18 cellular contexts compared by ENCODE assay signal in the genomic region with DNA sequence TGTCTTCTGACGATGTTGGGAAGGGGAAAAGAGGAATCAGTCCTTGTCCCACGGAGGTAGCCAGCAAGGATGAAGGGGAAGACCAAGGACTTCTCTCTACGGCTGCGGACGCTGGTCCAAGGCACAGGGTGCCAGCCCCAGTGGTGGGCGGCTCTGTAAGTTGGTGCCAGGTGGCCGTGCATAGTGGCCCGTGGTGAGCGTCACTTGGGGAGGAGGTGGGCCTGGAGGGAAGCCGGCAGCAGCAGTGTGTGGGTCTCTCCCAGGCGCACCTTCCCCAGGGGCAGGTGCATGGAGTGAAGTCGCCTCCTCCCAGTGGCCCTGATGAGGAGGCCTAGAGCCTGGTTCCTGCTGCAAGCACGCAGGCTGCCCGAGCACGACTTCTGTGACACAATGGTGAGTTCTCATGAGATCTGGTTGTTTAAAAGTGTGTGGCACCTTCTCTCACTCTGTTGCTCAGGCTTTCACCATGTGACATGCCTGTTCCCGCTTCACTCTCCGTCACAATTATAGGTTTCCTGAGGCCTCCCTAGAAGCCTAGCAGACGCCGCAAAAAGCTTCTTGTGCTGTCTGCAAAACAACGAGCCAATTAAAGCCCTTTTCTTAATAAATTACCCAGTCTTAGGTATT. TPM values are rescaled to one million over a fixed set of nuclear protein-coding genes. Genes with fewer than 3 reads are reported as not detected.
A peak's percentile ranks its signal among the peaks of the same experiment; 100 is the strongest.
DNase-seq lines count a peak whose midpoint lies in the region; ATAC-seq, FAIRE-seq and TF ChIP-seq lines count a peak whose summit lies in the region.
"Had no signal": no experiment of that assay in that cellular context is flagged by ENCODE, and none has a peak within 500 bp of the region (broad histone marks: within the 10 kb centered on the region; RNA-seq: fewer than 3 reads in every experiment).

No MANE protein-coding gene starts in this region.

- POLR2A ChIA-PET in K562 (lab: Yijun Ruan, JAX), result no interaction called here

- no peak overlapping the region for H2BK5ac ChIP-seq in neuronal stem cell (ENCODE audit: low read length)

- H3K36me3 Mint-ChIP-seq in activated CD8-positive, alpha-beta memory T cell treated with anti-CD3 and anti-CD28 coated beads, Interleukin-2, amount 10 ng/mL, durations not matched to agents 7 days and 5 days, result no peaks in the 10 kb centered on the region
- H3K36me3 Mint-ChIP-seq: CD4-positive, alpha-beta memory T cell had no signal

- H3K9me1 ChIP-seq in K562 (ENCODE audit: control insufficient read depth, insufficient read depth, low read length), result no peaks in the 10 kb centered on the region

- TF ChIP-seq POLR2A in K562 (conservative IDR thresholded peaks at IDR 0.05), result no peak

- in situ Hi-C loops in K562 (cut with MboI), result no loop called here

- WGBS in K562 (ENCODE audit: insufficient coverage, low coverage, missing lambda C conversion rate), result 3% methylated on average over 18 of the region's 20 CpGs
- no CpG with 5 or more reads among the region's 20 CpGs for WGBS in neuronal stem cell (ENCODE audit: extremely low coverage in 2 of 2, insufficient read length in 2 of 2, insufficient replicate concordance in 1 of 2), 2 donors

- H2BK12ac ChIP-seq in neuronal stem cell (ENCODE audit: low read length), result no peak overlapping the region

- H3K9me3 Mint-ChIP-seq in activated CD8-positive, alpha-beta memory T cell treated with anti-CD3 and anti-CD28 coated beads, Interleukin-2, amount 10 ng/mL, durations not matched to agents 7 days and 5 days (ENCODE audit: low read depth), result no peaks in the 10 kb centered on the region
- H3K9me3 Mint-ChIP-seq: CD4-positive, alpha-beta memory T cell had no signal

- H3K36me3 ChIP-seq in K562 (ENCODE audit: control insufficient read depth, insufficient read depth, low read length) (no peaks in the 10 kb centered on the region), neuronal stem cell (replicated peaks in 1 of 2; ENCODE audit: control insufficient read depth in 2 of 2, insufficient read depth in 2 of 2, low read length in 2 of 2) (no peaks in the 10 kb centered on the region)
- H3K36me3 ChIP-seq: BE2C had no signal

- H4K91ac ChIP-seq in neuronal stem cell (ENCODE audit: low read depth, low read length, poor library complexity), result no peak overlapping the region

- no peak overlapping the region for H2AK5ac ChIP-seq in neuronal stem cell (ENCODE audit: low read depth, low read length)

- H3K23ac ChIP-seq in neuronal stem cell (ENCODE audit: low read depth, low read length, poor library complexity), result no peak overlapping the region

- no peak overlapping the region for H3K27ac Mint-ChIP-seq in activated CD8-positive, alpha-beta memory T cell treated with anti-CD3 and anti-CD28 coated beads, Interleukin-2, amount 10 ng/mL, durations not matched to agents 7 days and 5 days
- H3K27ac Mint-ChIP-seq: CD4-positive, alpha-beta memory T cell had no signal

- H3K27me3 Mint-ChIP-seq in activated CD8-positive, alpha-beta memory T cell treated with anti-CD3 and anti-CD28 coated beads, Interleukin-2, amount 10 ng/mL, durations not matched to agents 7 days and 5 days, result peaks cover 5% of the 10 kb centered on the region
- H3K27me3 Mint-ChIP-seq: CD4-positive, alpha-beta memory T cell had no signal

- H3K27me3 ChIP-seq in K562 (ENCODE audit: control insufficient read depth in 2 of 2, insufficient read depth in 2 of 2, low read length in 2 of 2), result peaks cover 0 to 14% of the 10 kb centered on the region in 2 experiments; a peak in 2 of 5 replicates
- H3K27me3 ChIP-seq in neuronal stem cell (ENCODE audit: control insufficient read depth in 3 of 3, insufficient read depth in 3 of 3, low read depth in 1 of 3, low read length in 3 of 3), result no peaks in the 10 kb centered on the region
- H3K27me3 ChIP-seq: BE2C had no signal

- H2BK15ac ChIP-seq in neuronal stem cell (ENCODE audit: low read length), result no peak overlapping the region

- no peak overlapping the region for H2BK120ac ChIP-seq in neuronal stem cell (ENCODE audit: low read depth, low read length)

- no peak overlapping the region for H4K8ac ChIP-seq in neuronal stem cell (ENCODE audit: low read depth, low read length)

- H3K9ac ChIP-seq in K562 (ENCODE audit: insufficient read depth in 1 of 2, low read depth in 2 of 2, low read length in 2 of 2) (no peak overlapping the region), neuronal stem cell (ENCODE audit: low read depth, low read length, poor library complexity) (peak overlapping the region; percentile 55)

- no peak for FAIRE-seq in K562 (lab: Jason Lieb, UNC)
- FAIRE-seq: GM12892, H54 had no signal

- no peak for TF ChIP-seq CTCF in K562 (IDR thresholded peaks at IDR 0.05 in 2 of 3, conservative IDR thresholded peaks at IDR 0.05 in 1 of 3; ENCODE audit: insufficient read depth in 2 of 3, low read depth in 1 of 3, low read length in 3 of 3)

- H3K4me2 ChIP-seq in K562 (ENCODE audit: insufficient read depth, low read length) (no peak overlapping the region), neuronal stem cell (ENCODE audit: insufficient read depth, low read length, poor library complexity, severe bottlenecking) (no peak overlapping the region)

- H3K4me1 ChIP-seq in K562 (replicated peaks in 1 of 2; ENCODE audit: control insufficient read depth in 2 of 2, insufficient read depth in 2 of 2, low read length in 2 of 2), result no peaks in the 10 kb centered on the region
- peaks cover 0 to 4% of the 10 kb centered on the region in 2 donors for H3K4me1 ChIP-seq in neuronal stem cell (ENCODE audit: control insufficient read depth in 2 of 2, insufficient read depth in 1 of 2, low read depth in 1 of 2, low read length in 2 of 2)
- H3K4me1 ChIP-seq: BE2C had no signal

- ATAC-seq in activated CD8-positive, alpha-beta memory T cell treated with anti-CD3 and anti-CD28 coated beads, Interleukin-2, amount 10 ng/mL, durations not matched to agents 7 days and 5 days, result no peak
- ATAC-seq in K562 (peak; percentile 55), GM18858 (IDR thresholded peaks at IDR 0.05; ENCODE audit: unreplicated experiment) (no peak)

- H2AFZ ChIP-seq in K562 (ENCODE audit: low read depth, low read length), result no peak overlapping the region
- no peak overlapping the region for H2AFZ ChIP-seq in neuronal stem cell (ENCODE audit: low read length)

- H3K14ac ChIP-seq in neuronal stem cell (ENCODE audit: low read length), result no peak overlapping the region

- H3K4ac ChIP-seq in neuronal stem cell (ENCODE audit: low read length), result no peak overlapping the region

- intact Hi-C loops in K562 (cut with micrococcal nuclease), result no loop called here

- TF ChIP-seq RAD21 in K562 (CRISPR knock-in tag; conservative IDR thresholded peaks at IDR 0.05 in 1 of 2, IDR thresholded peaks at IDR 0.05 in 1 of 2), result no peak

- CTCF ChIA-PET in activated CD8-positive, alpha-beta memory T cell treated with anti-CD3 and anti-CD28 coated beads, Interleukin-2, amount 10 ng/mL, durations not matched to agents 7 days and 5 days (lab: Charles Lee), result interaction anchor here (1.4 kb wide), 1 partner anchor 24 kb away, joined by 3 read pairs; no protein-coding TSS in a partner anchor
- CTCF ChIA-PET in K562 (lab: Yijun Ruan, JAX; ENCODE audit: low intra/inter-chr PET ratio), result no interaction called here

- no peaks in the 10 kb centered on the region for H4K20me1 ChIP-seq in K562 (replicated peaks; ENCODE audit: control insufficient read depth, insufficient read depth, low read length)

- DNase-seq in activated CD8-positive, alpha-beta memory T cell treated with anti-CD3 and anti-CD28 coated beads for 24 hours, result peak; percentile 35
- no peak for DNase-seq in activated CD8-positive, alpha-beta memory T cell treated with anti-CD3 and anti-CD28 coated beads, Interleukin-2, amount 10 ng/mL, durations not matched to agents 7 days and 5 days
- DNase-seq in K562 (ENCODE audit: extremely low read depth in 1 of 4, low spot score in 3 of 4) (no peak), neuronal stem cell (ENCODE audit: low spot score) (no peak), NCI-H2107 treated with DMSO at 0.1 percent for 48 hours (lab: John Stamatoyannopoulos, UW; ENCODE audit: unreplicated experiment) (no peak), Ammon's horn (ENCODE audit: low spot score) (no peak)
- DNase-seq: ACHN; BE2C; CD4-positive, alpha-beta memory T cell; DMS79; EL; GDM1; IMR-90 had no signal

- peaks cover 3% of the 10 kb centered on the region for H3K79me1 ChIP-seq in neuronal stem cell (ENCODE audit: low read depth, low read length)

- H3K27ac ChIP-seq in K562 (ENCODE audit: extremely low read depth, low read depth, low read length) (no peak overlapping the region), neuronal stem cell (replicated peaks; ENCODE audit: low read length) (no peak overlapping the region)
- H3K27ac ChIP-seq: C4-2B had no signal

- H3K18ac ChIP-seq in neuronal stem cell (ENCODE audit: low read length), result peak overlapping the region; percentile 24

- H3K79me2 ChIP-seq in K562 (ENCODE audit: control insufficient read depth, insufficient read depth, low read length), result no peaks in the 10 kb centered on the region

- H3K4me3 ChIP-seq in K562 (no peak overlapping the region), neuronal stem cell (ENCODE audit: low read length in 2 of 2) (no peak overlapping the region)

- H3K9me3 ChIP-seq in K562 (replicated peaks; ENCODE audit: control insufficient read depth, insufficient read depth, low read depth, low read length), result no peaks in the 10 kb centered on the region
- peaks cover 0 to 2% of the 10 kb centered on the region in 2 donors for H3K9me3 ChIP-seq in neuronal stem cell (replicated peaks in 1 of 2; ENCODE audit: control insufficient read depth in 2 of 2, insufficient read depth in 1 of 2, low read depth in 1 of 2, low read length in 2 of 2)
- H3K9me3 ChIP-seq: BE2C had no signal

- H3K4me1 Mint-ChIP-seq in activated CD8-positive, alpha-beta memory T cell treated with anti-CD3 and anti-CD28 coated beads, Interleukin-2, amount 10 ng/mL, durations not matched to agents 7 days and 5 days, result no peaks in the 10 kb centered on the region

- H3K4me3 Mint-ChIP-seq in activated CD8-positive, alpha-beta memory T cell treated with anti-CD3 and anti-CD28 coated beads, Interleukin-2, amount 10 ng/mL, durations not matched to agents 7 days and 5 days, result no peak overlapping the region
- H3K4me3 Mint-ChIP-seq: CD4-positive, alpha-beta memory T cell had no signal

- BruUV-seq in K562 (replicated peaks; lab: Mats Ljungman, UMichigan), result no TSS peak

- no peak for TF ChIP-seq EP300 in K562 (IDR thresholded peaks at IDR 0.05; ENCODE audit: low read length)

RNA-seq across cellular contexts. Expression of a gene that starts 43.6 kb away (rescaled TPM):
- 10 to 100 TPM; 18.8 to 20.5 TPM for total RNA-seq in activated CD8-positive, alpha-beta memory T cell treated with anti-CD3 and anti-CD28 coated beads, Interleukin-2, amount 10 ng/mL, durations not matched to agents 7 days and 5 days
- not detected in 2 replicates for total RNA-seq in K562 (2011; cell fraction: chromatin; rRNA removed; ENCODE audit: low replicate concordance)
- total RNA-seq in K562 (2011; cell fraction: nucleolus; rRNA removed), result not detected in 2 replicates
- not detected in 2 replicates for total RNA-seq in K562 (2011; cell fraction: nucleoplasm; rRNA removed)
- total RNA-seq in K562 (2014; rRNA removed) (not detected in 2 replicates), K562 (2014; rRNA removed; fragmentation: Illumina TruSeq; extraction: Trizol) (not detected in 2 replicates), K562 (2015; rRNA removed; fragmentation: Illumina TruSeq; extraction: Trizol) (not detected in 2 replicates), K562 (2021) (0.09 and 0.11 TPM in 2 replicates)
- polyA plus RNA-seq in K562 (2011; rRNA removed) (0.04 TPM in 1 of 2 replicates, not detected in the other), K562 (2014; fragmentation: Illumina TruSeq; extraction: Trizol) (not detected in 2 replicates), K562 (2014; fragmentation: Nextera tagmentation; extraction: Ambion mirVana) (not detected), K562 (2014; rRNA removed) (not detected in 2 replicates)
- polyA plus RNA-seq in K562 (2011; cell fraction: cytosol; rRNA removed), result 0.01 TPM in 1 of 2 replicates, not detected in the other
- 0.11 TPM in 1 of 2 replicates, not detected in the other for polyA plus RNA-seq in K562 (2011; cell fraction: nucleus; rRNA removed)
- polyA plus RNA-seq in K562 (2012), result 0.01 and 0.08 TPM in 2 replicates
- 0.12 TPM in 1 of 2 replicates, not detected in the other for polyA minus RNA-seq in K562 (2011; rRNA and poly(A)+ RNA removed)
- polyA minus RNA-seq in K562 (2011; cell fraction: cytosol; rRNA and poly(A)+ RNA removed), result not detected in 2 replicates
- polyA minus RNA-seq in K562 (2011; cell fraction: nucleus; rRNA and poly(A)+ RNA removed), result not detected in 2 replicates
- polyA plus RNA-seq in neuronal stem cell (2013, experiment 1 of 2), result 37.7 TPM
- 35.9 TPM for polyA plus RNA-seq in neuronal stem cell (2013, experiment 2 of 2)
- total RNA-seq: HT-29 had no signal

Comparison
In these comparisons a context has a peak if more than half of its experiments do, and no peak if none do; other contexts are left out.
1. RNA of a gene that starts 43.6 kb away (total RNA-seq): 18.8 to 20.5 TPM in activated CD8-positive, alpha-beta memory T cell treated with anti-CD3 and anti-CD28 coated beads, Interleukin-2, amount 10 ng/mL, durations not matched to agents 7 days and 5 days; 0.09 to 0.11 TPM in K562; every median in the first group is over 10 times any median in the second.